Comparison of ENCODE assay signal across 8 cellular contexts in genomic region chr3:185744997-185745843, GRCh38.
DNase-seq lines count a peak whose midpoint lies in the region; ATAC-seq and TF ChIP-seq lines count a peak whose summit lies in the region.

No MANE protein-coding gene starts in this region.

- H3K27me3 Mint-ChIP-seq in Caco-2 (ENCODE audit: insufficient read depth, unreplicated experiment), result no peaks in the 10 kb centered on the region
- H3K27me3 Mint-ChIP-seq in activated CD8-positive, alpha-beta memory T cell treated with anti-CD3 and anti-CD28 coated beads, Interleukin-2, amount 10 ng/mL, durations not matched to agents 7 days and 5 days, result peaks cover 37% of the 10 kb centered on the region

- no peaks in the 10 kb centered on the region for H3K9me3 ChIP-seq in Caco-2

- CTCF ChIA-PET in Caco-2 (lab: Charles Lee), result no interaction called here
- CTCF ChIA-PET in activated CD8-positive, alpha-beta memory T cell treated with anti-CD3 and anti-CD28 coated beads, Interleukin-2, amount 10 ng/mL, durations not matched to agents 7 days and 5 days (lab: Charles Lee), result interaction anchor here (1.9 kb wide), 1 partner anchor 23 kb away, joined by 4 read pairs; no protein-coding TSS in a partner anchor

- peaks cover 4% of the 10 kb centered on the region; the same call in 1 of the 2 replicates for H3K4me1 ChIP-seq in Caco-2

- H3K4me3 Mint-ChIP-seq in Caco-2 (ENCODE audit: unreplicated experiment), result no peak overlapping the region
- no peak overlapping the region for H3K4me3 Mint-ChIP-seq in activated CD8-positive, alpha-beta memory T cell treated with anti-CD3 and anti-CD28 coated beads, Interleukin-2, amount 10 ng/mL, durations not matched to agents 7 days and 5 days

- no peak for TF ChIP-seq CTCF in Caco-2 (IDR thresholded peaks at IDR 0.05; ENCODE audit: insufficient read depth in 1 of 2, low read depth in 1 of 2, low read length in 1 of 2, severe bottlenecking in 1 of 2, unreplicated experiment in 1 of 2)

- DNase-seq in AG08395 (ENCODE audit: low spot score) (peak; percentile 74), NOMO-1 treated with dmso at 0.1 percent for 144 hours (lab: John Stamatoyannopoulos, UW; ENCODE audit: unreplicated experiment) (peak; percentile 55), foreskin melanocyte (peak; percentile 42), Caco-2 (no peak), NCI-H1417 (lab: John Stamatoyannopoulos, UW) (no peak)
- DNase-seq in activated CD8-positive, alpha-beta memory T cell treated with anti-CD3 and anti-CD28 coated beads, Interleukin-2, amount 10 ng/mL, durations not matched to agents 7 days and 5 days, result no peak
- DNase-seq in activated naive CD4-positive, alpha-beta T cell (lab: John Stamatoyannopoulos, UW), result no peak

- BruUV-seq in Caco-2 (replicated peaks; lab: Mats Ljungman, UMichigan), result no TSS peak

- H3K4me3 ChIP-seq in Caco-2 (ENCODE audit: low read depth, low read length), result no peak overlapping the region

- H3K9me3 Mint-ChIP-seq in Caco-2 (ENCODE audit: unreplicated experiment), result no peaks in the 10 kb centered on the region
- no peaks in the 10 kb centered on the region for H3K9me3 Mint-ChIP-seq in activated CD8-positive, alpha-beta memory T cell treated with anti-CD3 and anti-CD28 coated beads, Interleukin-2, amount 10 ng/mL, durations not matched to agents 7 days and 5 days (ENCODE audit: low read depth)

- peaks cover 1% of the 10 kb centered on the region for H3K4me1 Mint-ChIP-seq in Caco-2 (ENCODE audit: low read depth, unreplicated experiment)
- H3K4me1 Mint-ChIP-seq in activated CD8-positive, alpha-beta memory T cell treated with anti-CD3 and anti-CD28 coated beads, Interleukin-2, amount 10 ng/mL, durations not matched to agents 7 days and 5 days, result peaks cover 2% of the 10 kb centered on the region

- no peak overlapping the region for H3K27ac Mint-ChIP-seq in Caco-2 (ENCODE audit: unreplicated experiment)
- H3K27ac Mint-ChIP-seq in activated CD8-positive, alpha-beta memory T cell treated with anti-CD3 and anti-CD28 coated beads, Interleukin-2, amount 10 ng/mL, durations not matched to agents 7 days and 5 days, result no peak overlapping the region

- H3K36me3 Mint-ChIP-seq in Caco-2 (ENCODE audit: insufficient read depth, unreplicated experiment), result peaks cover 5% of the 10 kb centered on the region
- H3K36me3 Mint-ChIP-seq in activated CD8-positive, alpha-beta memory T cell treated with anti-CD3 and anti-CD28 coated beads, Interleukin-2, amount 10 ng/mL, durations not matched to agents 7 days and 5 days, result no peaks in the 10 kb centered on the region

- H3K36me3 ChIP-seq in Caco-2 (ENCODE audit: control insufficient read depth, insufficient read depth, low read length), result no peaks in the 10 kb centered on the region

- peak; percentile 78 for ATAC-seq in GM21576 (IDR thresholded peaks at IDR 0.05; ENCODE audit: unreplicated experiment)
- ATAC-seq in activated CD8-positive, alpha-beta memory T cell treated with anti-CD3 and anti-CD28 coated beads, Interleukin-2, amount 10 ng/mL, durations not matched to agents 7 days and 5 days, result no peak

- H3K27me3 ChIP-seq in Caco-2 (replicated peaks; ENCODE audit: control insufficient read depth, insufficient read depth, low read length), result no peaks in the 10 kb centered on the region

- POLR2A ChIA-PET in Caco-2 (lab: Charles Lee), result no interaction called here

- intact Hi-C loops in Caco-2 (cut with micrococcal nuclease; ENCODE audit: unreplicated experiment), result no loop called here

Comparison
In these comparisons a context has a peak if more than half of its experiments do, and no peak if none do; other contexts are left out.
1. DNase-seq: peak in AG08395 (single experiment), NOMO-1 treated with dmso at 0.1 percent for 144 hours (single experiment) and foreskin melanocyte (single experiment); none in Caco-2 (0 of 2), activated CD8-positive, alpha-beta memory T cell treated with anti-CD3 and anti-CD28 coated beads, Interleukin-2, amount 10 ng/mL, durations not matched to agents 7 days and 5 days (single experiment), NCI-H1417 (0 of 3) and activated naive CD4-positive, alpha-beta T cell (0 of 4).